1 cellular context compared by ENCODE assay signal in genomic region chr2:24343225-24343882, GRCh38.
TF ChIP-seq lines count a peak whose summit lies in the region.

No MANE protein-coding gene starts in this region.

TF ChIP-seq in GM12878, 131 proteins besides CTCF, POLR2A, EP300 and RAD21:
- peak; percentile 63; the same call in 1 of the 2 replicates for TF ChIP-seq BACH1 (IDR thresholded peaks at IDR 0.05; ENCODE audit: borderline replicate concordance)
- TF ChIP-seq E4F1 (IDR thresholded peaks at IDR 0.05; ENCODE audit: borderline replicate concordance, partially characterized antibody) = no peak
- TF ChIP-seq ATF2 (IDR thresholded peaks at IDR 0.05; ENCODE audit: low read length) = peak; percentile 88
- TF ChIP-seq NBN (IDR thresholded peaks at IDR 0.05) = 0 out of 2 replicates have a peak, but pooled peaks have one; percentile 15
- peak; percentile 97 for TF ChIP-seq MTA2 (IDR thresholded peaks at IDR 0.05; ENCODE audit: low read depth)
- no peak for TF ChIP-seq RFX5 (IDR thresholded peaks at IDR 0.05; ENCODE audit: low read depth, low read length)
- peak; percentile 69 for TF ChIP-seq CUX1 (IDR thresholded peaks at IDR 0.05; ENCODE audit: insufficient replicate concordance, low read depth, low read length)
- peak; percentile 83; the same call in 1 of the 2 replicates for TF ChIP-seq ZNF217 (IDR thresholded peaks at IDR 0.05)
- TF ChIP-seq TBL1XR1 (IDR thresholded peaks at IDR 0.05; ENCODE audit: low read depth, low read length) = no peak
- TF ChIP-seq MEF2A (IDR thresholded peaks at IDR 0.05; ENCODE audit: insufficient read depth, low read depth, low read length) = peak; percentile 74; the same call in 1 of the 2 replicates
- peak; percentile 74 for TF ChIP-seq RUNX3 (IDR thresholded peaks at IDR 0.05; ENCODE audit: low read length)
- peak; percentile 85 for TF ChIP-seq NFIC (IDR thresholded peaks at IDR 0.05; ENCODE audit: low read depth, low read length)
- TF ChIP-seq ZNF24 (IDR thresholded peaks at IDR 0.05) = peak; percentile 58; the same call in 1 of the 2 replicates
- TF ChIP-seq JUNB (IDR thresholded peaks at IDR 0.05) = peak; percentile 58; the same call in 1 of the 2 replicates
- TF ChIP-seq CREM (IDR thresholded peaks at IDR 0.05; ENCODE audit: low read depth) = peak; percentile 55; the same call in 1 of the 2 replicates
- no peak for TF ChIP-seq MAX (IDR thresholded peaks at IDR 0.05; ENCODE audit: low read depth, low read length)
- peak; percentile 91; the same call in 1 of the 2 replicates for TF ChIP-seq HSF1 (IDR thresholded peaks at IDR 0.05; ENCODE audit: low read depth, low read length)
- 0 out of 4 replicates have a peak, but pooled peaks of 1 of the 2 experiments have one; percentile 19 for TF ChIP-seq BHLHE40 (IDR thresholded peaks at IDR 0.05; ENCODE audit: borderline replicate concordance in 1 of 2, low read depth in 2 of 2, low read length in 1 of 2)
- TF ChIP-seq SKIL (IDR thresholded peaks at IDR 0.05; ENCODE audit: low read depth, poor library complexity, severe bottlenecking) = peak; percentile 32
- peak; percentile 65 for TF ChIP-seq IKZF1 (conservative IDR thresholded peaks at IDR 0.05)
- 0 out of 2 replicates have a peak, but pooled peaks have one; percentile 49 for TF ChIP-seq GATAD2B (conservative IDR thresholded peaks at IDR 0.05; ENCODE audit: low read depth)
- TF ChIP-seq SMAD5 (IDR thresholded peaks at IDR 0.05; ENCODE audit: low read depth) = no peak
- TF ChIP-seq ZNF384 (IDR thresholded peaks at IDR 0.05; ENCODE audit: borderline replicate concordance, low read depth, low read length) = no peak
- TF ChIP-seq STAT1 (conservative IDR thresholded peaks at IDR 0.05) = no peak
- TF ChIP-seq IKZF2 (IDR thresholded peaks at IDR 0.05) = peak; percentile 90 to 94
- TF ChIP-seq ATF7 (IDR thresholded peaks at IDR 0.05; ENCODE audit: low read depth) = peak; percentile 98
- TF ChIP-seq ATF3 (IDR thresholded peaks at IDR 0.05; ENCODE audit: borderline replicate concordance, extremely low read depth, low read depth, low read length) = no peak
- peak; percentile 89 for TF ChIP-seq MEF2B (IDR thresholded peaks at IDR 0.05; ENCODE audit: partially characterized antibody, poor library complexity, severe bottlenecking)
- peak; percentile 84 for TF ChIP-seq RELB (IDR thresholded peaks at IDR 0.05; ENCODE audit: low read depth)
- no peak for TF ChIP-seq TCF7 (IDR thresholded peaks at IDR 0.05; ENCODE audit: borderline replicate concordance)
- 0 out of 2 replicates have a peak, but pooled peaks have one; percentile 41 for TF ChIP-seq JUND (IDR thresholded peaks at IDR 0.05; ENCODE audit: low read depth, low read length)
- TF ChIP-seq SMARCA5 (IDR thresholded peaks at IDR 0.05) = 0 out of 2 replicates have a peak, but pooled peaks have one; percentile 63
- TF ChIP-seq DPF2 (IDR thresholded peaks at IDR 0.05) = peak; percentile 73
- TF ChIP-seq RCOR1 (conservative IDR thresholded peaks at IDR 0.05; ENCODE audit: low read depth, low read length) = 0 out of 2 replicates have a peak, but pooled peaks have one; percentile 38
- TF ChIP-seq BMI1 (IDR thresholded peaks at IDR 0.05; ENCODE audit: borderline replicate concordance) = peak; percentile 69; the same call in 1 of the 2 replicates
